ENCODE assay signal across 1 cellular context in genomic region chr6:42141603-42142117, GRCh38.
A peak's percentile ranks its signal among the peaks of the same experiment; 100 is the strongest.
TF ChIP-seq lines count a peak whose summit lies in the region.

No MANE protein-coding gene starts in this region.

TF ChIP-seq in HEK293, 187 proteins besides CTCF, POLR2A, EP300 and RAD21 (continued from another document):
- peak; percentile 92 for TF ChIP-seq PRDM10 (tag by site-specific recombination; IDR thresholded peaks at IDR 0.05)
- no peak for TF ChIP-seq ZEB2 (tag by site-specific recombination; IDR thresholded peaks at IDR 0.05)
- no peak for TF ChIP-seq ZSCAN5A (tag by site-specific recombination; IDR thresholded peaks at IDR 0.05)
- peak; percentile 41; the same call in 1 of the 2 replicates for TF ChIP-seq ZFHX2 (tag by site-specific recombination; conservative IDR thresholded peaks at IDR 0.05)
- TF ChIP-seq ZNF623 (tag by site-specific recombination; IDR thresholded peaks at IDR 0.05), result no peak
- TF ChIP-seq BCL11B (tag by site-specific recombination; IDR thresholded peaks at IDR 0.05; ENCODE audit: low read depth), result peak; percentile 6; the same call in 1 of the 2 replicates
- TF ChIP-seq ZNF280D (tag by site-specific recombination; IDR thresholded peaks at IDR 0.05), result no peak
- no peak for TF ChIP-seq SP7 (tag by site-specific recombination; IDR thresholded peaks at IDR 0.05)
- no peak for TF ChIP-seq OSR2 (tag by site-specific recombination; IDR thresholded peaks at IDR 0.05)
- no peak for TF ChIP-seq GLI2 (tag by site-specific recombination; IDR thresholded peaks at IDR 0.05; ENCODE audit: borderline replicate concordance, low read depth)
- peak; percentile 97 for TF ChIP-seq ZNF398 (tag by site-specific recombination; IDR thresholded peaks at IDR 0.05)
- no peak for TF ChIP-seq ZNF23 (tag by site-specific recombination; IDR thresholded peaks at IDR 0.05; ENCODE audit: borderline replicate concordance)
- TF ChIP-seq GFI1B (tag by site-specific recombination; IDR thresholded peaks at IDR 0.05), result no peak
- 0 out of 2 replicates have a peak, but pooled peaks have one; percentile 17 for TF ChIP-seq KLF9 (tag by site-specific recombination; IDR thresholded peaks at IDR 0.05; ENCODE audit: low read depth)
- no peak for TF ChIP-seq YY1 (tag by site-specific recombination; IDR thresholded peaks at IDR 0.05)
TF ChIP-seq in HEK293: peak in this region for 10.
